In genomic region chr6:120992257-120992656, GRCh38 we compare ENCODE assay signal across 27 cellular contexts.
"Had no signal": no experiment of that assay in that cellular context is flagged by ENCODE, and none has a peak within 500 bp of the region (broad histone marks: within the 10 kb centered on the region; RNA-seq: fewer than 3 reads in every experiment).

No MANE protein-coding gene starts in this region.

- FAIRE-seq: endometrium, islet of Langerhans, keratinocyte had no signal

- ATAC-seq: effector memory CD8-positive, alpha-beta T cell; esophagus mucosa; gastrocnemius medialis; heart right ventricle; left cardiac atrium; lower lobe of right lung; mucosa of descending colon; naive thymus-derived CD8-positive, alpha-beta T cell had no signal

- H3K36me3 ChIP-seq: esophagus squamous epithelium, gastrocnemius medialis, heart right ventricle, left ventricle myocardium inferior, lower lobe of right lung had no signal

- H3K27ac ChIP-seq: coronary artery, dorsolateral prefrontal cortex, epithelial cell of prostate, esophagus squamous epithelium, gastrocnemius medialis, heart right ventricle, left ventricle myocardium inferior, lower lobe of right lung had no signal

- H3K4me3 ChIP-seq: coronary artery, dorsolateral prefrontal cortex, esophagus squamous epithelium, gastrocnemius medialis, heart right ventricle, left ventricle myocardium inferior, lower lobe of right lung, mucosa of descending colon had no signal

- H3K4me1 ChIP-seq: esophagus squamous epithelium, gastrocnemius medialis, heart right ventricle, left ventricle myocardium inferior, lower lobe of right lung had no signal

- DNase-seq: dermis blood vessel endothelial cell; dorsolateral prefrontal cortex; effector CD8-positive, alpha-beta T cell; effector memory CD8-positive, alpha-beta T cell; endodermal cell; erythroblast; esophagus squamous epithelium; foreskin fibroblast; foreskin melanocyte; gastrocnemius medialis; glutamatergic neuron; head of caudate nucleus; heart right ventricle; hippocampal formation; left cardiac atrium; left ventricle myocardium inferior; lower lobe of right lung; mesenchymal stem cell; mucosa of descending colon; naive B cell; naive thymus-derived CD8-positive, alpha-beta T cell had no signal

- H3K27me3 ChIP-seq: esophagus squamous epithelium, gastrocnemius medialis had no signal

- H3K9me3 ChIP-seq: esophagus squamous epithelium, gastrocnemius medialis, heart right ventricle, left ventricle myocardium inferior, lower lobe of right lung, mucosa of descending colon had no signal
